Comparison of ENCODE assay signal across 8 cellular contexts in genomic region chr16:71645450-71645849, GRCh38.
DNase-seq lines count a peak whose midpoint lies in the region; ATAC-seq and TF ChIP-seq lines count a peak whose summit lies in the region.

No MANE protein-coding gene starts in this region.

- TF ChIP-seq POLR2A in erythroblast (IDR thresholded peaks at IDR 0.05; ENCODE audit: low read length), result no peak

- no peak overlapping the region for H3K27ac Mint-ChIP-seq in stimulated activated naive B cell treated with anti-CD40 and anti-IgM and Interleukin-4, amounts not matched to agents 10 μg/mL and 1 μg/mL and 100 μg/mL, for 72 hours
- no peak overlapping the region for H3K27ac Mint-ChIP-seq in activated naive CD4-positive, alpha-beta T cell treated with anti-CD3 and anti-CD28 coated beads, Interleukin-2, amount 10 ng/mL, durations not matched to agents 7 days and 5 days

- DNase-seq in AML-193 (lab: John Stamatoyannopoulos, UW), result peak; percentile 54 to 55
- DNase-seq in NOMO-1 treated with DMSO at 0.1 percent for 48 hours (lab: John Stamatoyannopoulos, UW; ENCODE audit: unreplicated experiment), result peak; percentile 17
- peak; percentile 36 to 47 for DNase-seq in erythroblast (lab: John Stamatoyannopoulos, UW)
- DNase-seq in stimulated activated naive B cell treated with anti-CD40 and anti-IgM and Interleukin-4, amounts not matched to agents 10 μg/mL and 1 μg/mL and 100 μg/mL, for 72 hours, result no peak
- no peak for DNase-seq in activated naive CD4-positive, alpha-beta T cell treated with anti-CD3 and anti-CD28 coated beads, Interleukin-2, amount 10 ng/mL, durations not matched to agents 7 days and 5 days
- no peak for DNase-seq in amygdala (lab: John Stamatoyannopoulos, UW)
- no peak for DNase-seq in nucleus accumbens (lab: John Stamatoyannopoulos, UW)

- CTCF ChIA-PET in activated naive CD4-positive, alpha-beta T cell treated with anti-CD3 and anti-CD28 coated beads, Interleukin-2, amount 10 ng/mL, durations not matched to agents 7 days and 5 days (lab: Charles Lee), result interaction anchor here (1.4 to 1.8 kb wide), 2 partner anchors 36 to 81 kb away, joined by 4 to 7 read pairs; no protein-coding TSS in a partner anchor

- peak; percentile 45 for ATAC-seq in GM18861 (IDR thresholded peaks at IDR 0.05; ENCODE audit: unreplicated experiment)
- ATAC-seq in stimulated activated naive B cell treated with anti-CD40 and anti-IgM and Interleukin-4, amounts not matched to agents 10 μg/mL and 1 μg/mL and 100 μg/mL, for 72 hours (replicated peaks), result peak; percentile 34 to 63

- no peaks in the 10 kb centered on the region for H3K27me3 Mint-ChIP-seq in stimulated activated naive B cell treated with anti-CD40 and anti-IgM and Interleukin-4, amounts not matched to agents 10 μg/mL and 1 μg/mL and 100 μg/mL, for 72 hours
- no peaks in the 10 kb centered on the region for H3K27me3 Mint-ChIP-seq in activated naive CD4-positive, alpha-beta T cell treated with anti-CD3 and anti-CD28 coated beads, Interleukin-2, amount 10 ng/mL, durations not matched to agents 7 days and 5 days

- no peak overlapping the region for H3K4me3 Mint-ChIP-seq in stimulated activated naive B cell treated with anti-CD40 and anti-IgM and Interleukin-4, amounts not matched to agents 10 μg/mL and 1 μg/mL and 100 μg/mL, for 72 hours
- H3K4me3 Mint-ChIP-seq in activated naive CD4-positive, alpha-beta T cell treated with anti-CD3 and anti-CD28 coated beads, Interleukin-2, amount 10 ng/mL, durations not matched to agents 7 days and 5 days, result no peak overlapping the region

- H3K9me3 Mint-ChIP-seq in stimulated activated naive B cell treated with anti-CD40 and anti-IgM and Interleukin-4, amounts not matched to agents 10 μg/mL and 1 μg/mL and 100 μg/mL, for 72 hours, result no peaks in the 10 kb centered on the region
- no peaks in the 10 kb centered on the region for H3K9me3 Mint-ChIP-seq in activated naive CD4-positive, alpha-beta T cell treated with anti-CD3 and anti-CD28 coated beads, Interleukin-2, amount 10 ng/mL, durations not matched to agents 7 days and 5 days

- H3K4me1 Mint-ChIP-seq in stimulated activated naive B cell treated with anti-CD40 and anti-IgM and Interleukin-4, amounts not matched to agents 10 μg/mL and 1 μg/mL and 100 μg/mL, for 72 hours, result peaks cover 0 to 2% of the 10 kb centered on the region in 2 donors
- no peaks in the 10 kb centered on the region for H3K4me1 Mint-ChIP-seq in activated naive CD4-positive, alpha-beta T cell treated with anti-CD3 and anti-CD28 coated beads, Interleukin-2, amount 10 ng/mL, durations not matched to agents 7 days and 5 days

- H3K36me3 Mint-ChIP-seq in stimulated activated naive B cell treated with anti-CD40 and anti-IgM and Interleukin-4, amounts not matched to agents 10 μg/mL and 1 μg/mL and 100 μg/mL, for 72 hours, result peaks cover 16 to 32% of the 10 kb centered on the region in 2 donors
- H3K36me3 Mint-ChIP-seq in activated naive CD4-positive, alpha-beta T cell treated with anti-CD3 and anti-CD28 coated beads, Interleukin-2, amount 10 ng/mL, durations not matched to agents 7 days and 5 days, result no peaks in the 10 kb centered on the region

Comparison
In these comparisons a context has a peak if more than half of its experiments do, and no peak if none do; other contexts are left out.
1. DNase-seq: peak in AML-193 (2 of 2), NOMO-1 treated with DMSO at 0.1 percent for 48 hours (single experiment) and erythroblast (2 of 2); none in stimulated activated naive B cell treated with anti-CD40 and anti-IgM and Interleukin-4, amounts not matched to agents 10 μg/mL and 1 μg/mL and 100 μg/mL, for 72 hours (single experiment), activated naive CD4-positive, alpha-beta T cell treated with anti-CD3 and anti-CD28 coated beads, Interleukin-2, amount 10 ng/mL, durations not matched to agents 7 days and 5 days (single experiment), amygdala (0 of 56) and nucleus accumbens (0 of 56).